8 cellular contexts compared by ENCODE assay signal in genomic region chr2:237060518-237061312, GRCh38. TPM values are rescaled to one million over a fixed set of nuclear protein-coding genes. Genes with fewer than 3 reads are reported as not detected.
A peak's percentile ranks its signal among the peaks of the same experiment; 100 is the strongest.
DNase-seq lines count a peak whose midpoint lies in the region; TF ChIP-seq lines count a peak whose summit lies in the region.

No MANE protein-coding gene starts in this region.

- H3K4me1 Mint-ChIP-seq in activated T-cell treated with anti-CD3 and anti-CD28 coated beads, Interleukin-2, amount 50 U/mL, for 24 hours (ENCODE audit: low read depth): peaks cover 15% of the 10 kb centered on the region

- DNase-seq in stimulated activated naive CD4-positive, alpha-beta T cell (lab: John Stamatoyannopoulos, UW): peak in 4 of 6 experiments; percentile 5 to 34 (median 20)
- DNase-seq in stimulated activated naive CD4-positive, alpha-beta T cell treated with Interleukin-2 at 50 U/mL for 16 hours (lab: John Stamatoyannopoulos, UW): no peak
- DNase-seq in NCI-H1694 treated with DMSO at 0.1 percent for 48 hours (lab: John Stamatoyannopoulos, UW) (peak; percentile 89), WERI-Rb-1 (peak; percentile 52), globus pallidus (ENCODE audit: low spot score) (peak; percentile 53), ovary (peak in 4 of 5 donors; percentile 49 to 65 (median 58))
- no peak for DNase-seq in activated T-cell treated with anti-CD3 and anti-CD28 coated beads, Interleukin-2, amount 50 U/mL, for 24 hours
- no peak for DNase-seq in stimulated activated CD4-positive, alpha-beta T cell treated with anti-CD3 and anti-CD28 coated beads, Interleukin-4, amount 100 ng/mL, for 1 hour

- H3K27ac ChIP-seq in WERI-Rb-1 (no peak overlapping the region), ovary (no peak overlapping the region)

- H3K9me3 Mint-ChIP-seq in activated T-cell treated with anti-CD3 and anti-CD28 coated beads, Interleukin-2, amount 50 U/mL, for 24 hours: no peaks in the 10 kb centered on the region

- H3K4me1 ChIP-seq in ovary (ENCODE audit: insufficient read depth): peaks cover 6% of the 10 kb centered on the region

- H3K36me3 ChIP-seq in WERI-Rb-1 (no peaks in the 10 kb centered on the region), ovary (no peaks in the 10 kb centered on the region)

- peaks cover 4% of the 10 kb centered on the region for H3K27me3 Mint-ChIP-seq in activated T-cell treated with anti-CD3 and anti-CD28 coated beads, Interleukin-2, amount 50 U/mL, for 24 hours

- H3K36me3 Mint-ChIP-seq in activated T-cell treated with anti-CD3 and anti-CD28 coated beads, Interleukin-2, amount 50 U/mL, for 24 hours (ENCODE audit: low read depth): no peaks in the 10 kb centered on the region

- H3K27ac Mint-ChIP-seq in activated T-cell treated with anti-CD3 and anti-CD28 coated beads, Interleukin-2, amount 50 U/mL, for 24 hours: no peak overlapping the region

- peaks cover 2% of the 10 kb centered on the region for H3K9me3 ChIP-seq in WERI-Rb-1 (ENCODE audit: severe bottlenecking)
- H3K9me3 ChIP-seq in ovary: no peaks in the 10 kb centered on the region

- H3K27me3 ChIP-seq in WERI-Rb-1 (ENCODE audit: insufficient read depth, low read depth, severe bottlenecking): peaks cover 11% of the 10 kb centered on the region
- H3K27me3 ChIP-seq in ovary: no peaks in the 10 kb centered on the region

- H3K4me3 ChIP-seq in WERI-Rb-1 (ENCODE audit: low read depth, low read length): no peak overlapping the region
- no peak overlapping the region for H3K4me3 ChIP-seq in ovary

- 9 to 17% (median 11%) methylated on average over 15 of the region's 15 CpGs for WGBS in ovary, 3 donors

- intact Hi-C loops in ovary (cut with DNase I): loop anchor here (2.0 to 10.0 kb wide), 4 partner anchors 496 to 708 kb away; partner anchors contain the start of gene ACKR3 (in 1 of the 4)

- no peak overlapping the region for H3K4me3 Mint-ChIP-seq in activated T-cell treated with anti-CD3 and anti-CD28 coated beads, Interleukin-2, amount 50 U/mL, for 24 hours

- no peak for TF ChIP-seq POLR2A in ovary (IDR thresholded peaks at IDR 0.05)

- no peak for TF ChIP-seq EP300 in ovary (IDR thresholded peaks at IDR 0.05)

- peak; percentile 72 for TF ChIP-seq CTCF in WERI-Rb-1 (IDR thresholded peaks at IDR 0.05; ENCODE audit: low read depth, low read length)
- TF ChIP-seq CTCF in ovary (IDR thresholded peaks at IDR 0.05): peak; percentile 68 to 74 (median 69)

RNA-seq across cellular contexts. Expression of gene COPS8, which starts 25.0 kb away (rescaled TPM):
- total RNA-seq in ovary: 10 to 100 TPM; 49.5 to 66.3 (median 56.6) TPM
- 100 to 1,000 TPM in 1 of 2 donors, 10 to 100 TPM in 1; 43.9 to 116 TPM for polyA plus RNA-seq in ovary

Comparison
In these comparisons a context has a peak if more than half of its experiments do, and no peak if none do; other contexts are left out.
1. DNase-seq: peak in stimulated activated naive CD4-positive, alpha-beta T cell (4 of 6), NCI-H1694 treated with DMSO at 0.1 percent for 48 hours (single experiment), WERI-Rb-1 (single experiment), globus pallidus (single experiment) and ovary (4 of 5); none in stimulated activated naive CD4-positive, alpha-beta T cell treated with Interleukin-2 at 50 U/mL for 16 hours (single experiment), activated T-cell treated with anti-CD3 and anti-CD28 coated beads, Interleukin-2, amount 50 U/mL, for 24 hours (single experiment) and stimulated activated CD4-positive, alpha-beta T cell treated with anti-CD3 and anti-CD28 coated beads, Interleukin-4, amount 100 ng/mL, for 1 hour (single experiment).